Comparison of ENCODE assay signal across 19 cellular contexts in the genomic region with DNA sequence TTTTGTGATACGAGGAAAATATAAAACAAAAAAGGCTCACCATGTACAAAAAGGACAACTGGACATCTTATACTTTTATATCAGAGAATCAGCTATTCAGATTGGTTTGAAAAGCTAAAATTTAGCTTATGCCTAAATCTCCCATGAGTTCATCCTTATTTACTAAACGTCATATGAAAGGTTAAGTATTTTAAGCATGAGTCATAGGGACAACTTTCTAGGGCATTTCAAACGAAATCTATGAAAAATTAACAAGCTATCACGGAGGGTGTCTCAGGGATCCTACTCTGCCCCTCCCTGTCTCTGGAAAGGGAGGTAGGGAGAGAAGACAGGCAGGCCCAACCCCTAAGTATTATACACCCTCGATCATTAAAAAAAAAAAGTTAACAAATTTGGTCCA.
DNase-seq lines count a peak whose midpoint lies in the region; ATAC-seq, FAIRE-seq and TF ChIP-seq lines count a peak whose summit lies in the region.
"Had no signal": no experiment of that assay in that cellular context is flagged by ENCODE, and none has a peak within 500 bp of the region (broad histone marks: within the 10 kb centered on the region; RNA-seq: fewer than 3 reads in every experiment).

No MANE protein-coding gene starts in this region.

- H3K36me3 ChIP-seq in HepG2 (replicated peaks in 1 of 2; ENCODE audit: control insufficient read depth in 1 of 2, insufficient read depth in 2 of 2, low read length in 2 of 2) (no peaks in the 10 kb centered on the region), gastrocnemius medialis (no peaks in the 10 kb centered on the region)

- TF ChIP-seq EP300 in HepG2 (IDR thresholded peaks at IDR 0.05; ENCODE audit: low read depth in 2 of 2, low read length in 2 of 2) (peak in 1 of 2 experiments; percentile 74; a peak in 1 of 4 replicates), HepG2 (CRISPR knock-in tag; IDR thresholded peaks at IDR 0.05; ENCODE audit: borderline replicate concordance) (no peak)

- no peak overlapping the region for H3K4me3 ChIP-seq in epithelial cell of proximal tubule (ENCODE audit: low read depth, low read length)
- H3K4me3 ChIP-seq in HepG2 (replicated peaks in 1 of 3; ENCODE audit: insufficient read depth in 1 of 3, low read depth in 2 of 3, low read length in 3 of 3), result no peak overlapping the region
- no peak overlapping the region for H3K4me3 ChIP-seq in gastrocnemius medialis
- H3K4me3 ChIP-seq in lower leg skin (ENCODE audit: low read depth, poor library complexity, severe bottlenecking), result no peak overlapping the region
- H3K4me3 ChIP-seq: K562 had no signal

- ATAC-seq in HepG2, result 0 out of 3 replicates have a peak, but pooled peaks have one; percentile 17
- ATAC-seq in gastrocnemius medialis, result no peak
- no peak for ATAC-seq in sciatic nerve
- ATAC-seq: K562, PC-3 had no signal

- CTCF ChIA-PET in HepG2 (lab: Yijun Ruan, JAX; ENCODE audit: low intra/inter-chr PET ratio, low total read pairs), result no interaction called here

- no peaks in the 10 kb centered on the region for H3K79me2 ChIP-seq in HepG2 (ENCODE audit: insufficient read depth, low read length)

- TF ChIP-seq POLR2A in HepG2 (IDR thresholded peaks at IDR 0.05; ENCODE audit: insufficient read depth in 1 of 2, low read depth in 2 of 2, low read length in 2 of 2) (no peak), gastrocnemius medialis (IDR thresholded peaks at IDR 0.05) (no peak), lower leg skin (IDR thresholded peaks at IDR 0.05) (no peak)

- TF ChIP-seq CTCF in epithelial cell of proximal tubule (conservative IDR thresholded peaks at IDR 0.05; ENCODE audit: low read depth, low read length) (no peak), HepG2 (CRISPR knock-in tag; IDR thresholded peaks at IDR 0.05) (no peak), gastrocnemius medialis (IDR thresholded peaks at IDR 0.05 in 4 of 5, conservative IDR thresholded peaks at IDR 0.05 in 1 of 5) (no peak), lower leg skin (IDR thresholded peaks at IDR 0.05) (no peak)

- intact Hi-C loops in HepG2 (cut with micrococcal nuclease; ENCODE audit: unreplicated experiment), result no loop called here
- intact Hi-C loops in gastrocnemius medialis (cut with DNase I; ENCODE audit: low total_unique reads), result loop anchor here (10.0 kb wide), 1 partner anchor 357 kb away; no protein-coding TSS in a partner anchor
- intact Hi-C loops in lower leg skin (cut with DNase I; ENCODE audit: low total_unique reads), result no loop called here
- intact Hi-C loops in sciatic nerve (cut with DNase I), result no loop called here

- TF ChIP-seq RAD21 in HepG2 (CRISPR knock-in tag; IDR thresholded peaks at IDR 0.05), result no peak

- BruUV-seq in HepG2 (replicated peaks; lab: Mats Ljungman, UMichigan), result no TSS peak

- H3K27me3 ChIP-seq in HepG2 (ENCODE audit: control insufficient read depth in 1 of 2, insufficient read depth in 2 of 2, low read length in 2 of 2), result no peaks in the 10 kb centered on the region
- H3K27me3 ChIP-seq in gastrocnemius medialis, result no peaks in the 10 kb centered on the region

- in situ Hi-C loops in HepG2 (cut with HindIII; ENCODE audit: extremely low pct_ligation_motif_present, low pct_unique_long_range_greater_than_20kb) (no loop called here), gastrocnemius medialis (cut with MboI; ENCODE audit: low sequenced_read_pairs in 4 of 4) (no loop called here)

- H3K9me3 ChIP-seq in HepG2 (ENCODE audit: low read length) (no peaks in the 10 kb centered on the region), gastrocnemius medialis (no peaks in the 10 kb centered on the region)

- WGBS in HepG2 (ENCODE audit: low lambda C conversion rate), result 39% methylated on average over 5 of the region's 5 CpGs
- WGBS in lower leg skin, 2 donors, result 67 to 72% methylated on average over 5 of the region's 5 CpGs

- POLR2A ChIA-PET in HepG2 (lab: Yijun Ruan, JAX), result interaction anchor here (0.7 to 1.1 kb wide), 4 partner anchors 57 to 125 kb away, joined by 3 read pairs; no protein-coding TSS in a partner anchor

- H3K9ac ChIP-seq in HepG2 (ENCODE audit: insufficient read depth, low read depth, low read length), result no peak overlapping the region

- H3K4me1 ChIP-seq in HepG2 (ENCODE audit: insufficient read depth, low read length) (peaks cover 72% of the 10 kb centered on the region), gastrocnemius medialis (peaks cover 26 to 30% of the 10 kb centered on the region in 2 donors)

- H3K27ac ChIP-seq in HepG2 (ENCODE audit: extremely low read length, insufficient read depth, low read length), result no peak overlapping the region
- peak overlapping the region; percentile 79 to 86 (median 82) for H3K27ac ChIP-seq in gastrocnemius medialis
- H3K27ac ChIP-seq: RWPE1 had no signal

- no peaks in the 10 kb centered on the region for H4K20me1 ChIP-seq in HepG2 (ENCODE audit: insufficient read depth, low read length)

- H2AFZ ChIP-seq in HepG2 (ENCODE audit: low read length), result no peak overlapping the region

- DNase-seq in HK-2 (ENCODE audit: unreplicated experiment) (peak; percentile 4), epithelial cell of proximal tubule (ENCODE audit: low read depth) (peak; percentile 22), HepG2 (ENCODE audit: low spot score) (peak; percentile 36), gastrocnemius medialis (no peak), NCI-H146 (lab: John Stamatoyannopoulos, UW) (no peak), hypothalamus (lab: John Stamatoyannopoulos, UW) (no peak), lower leg skin (ENCODE audit: low spot score in 2 of 2) (no peak), sciatic nerve (ENCODE audit: low spot score) (no peak)
- DNase-seq: CD4-positive, alpha-beta memory T cell; DND-41; GF-D8; NCI-H1417 treated with DMSO at 0.1 percent for 48 hours; NCI-H2081; NCI-H774; PC-3 had no signal

- H3K4me2 ChIP-seq in HepG2 (ENCODE audit: low read depth, low read length), result no peak overlapping the region

- no peak for FAIRE-seq in HepG2 (lab: Jason Lieb, UNC)
- FAIRE-seq: GM12891, HTR-8/SVneo, K562 had no signal

TF ChIP-seq in HepG2, 621 proteins besides CTCF, POLR2A, EP300 and RAD21 (continues in another document):
- TF ChIP-seq PTBP1 (IDR thresholded peaks at IDR 0.05; ENCODE audit: low read depth, low read length, poor library complexity, severe bottlenecking), result no peak
- TF ChIP-seq FOXK1 (CRISPR knock-in tag; IDR thresholded peaks at IDR 0.05; ENCODE audit: borderline replicate concordance, low read depth), result no peak
- 0 out of 2 replicates have a peak, but pooled peaks have one; percentile 27 for TF ChIP-seq CEBPG (CRISPR knock-in tag; IDR thresholded peaks at IDR 0.05)
- no peak for TF ChIP-seq HNF4A (CRISPR knock-in tag; IDR thresholded peaks at IDR 0.05)
- peak; percentile 61 for TF ChIP-seq POGZ (CRISPR knock-in tag; IDR thresholded peaks at IDR 0.05)
- no peak for TF ChIP-seq AKAP8 (CRISPR knock-in tag; IDR thresholded peaks at IDR 0.05)
- peak; percentile 58; the same call in 1 of the 2 replicates for TF ChIP-seq AHDC1 (CRISPR knock-in tag; IDR thresholded peaks at IDR 0.05; ENCODE audit: borderline replicate concordance)
- no peak for TF ChIP-seq SSRP1 (CRISPR knock-in tag; IDR thresholded peaks at IDR 0.05)
- peak; percentile 55; the same call in 1 of the 2 replicates for TF ChIP-seq ATF1 (CRISPR knock-in tag; IDR thresholded peaks at IDR 0.05)
- no peak for TF ChIP-seq THAP11 (CRISPR knock-in tag; IDR thresholded peaks at IDR 0.05)
- no peak for TF ChIP-seq SRSF4 (IDR thresholded peaks at IDR 0.05; ENCODE audit: low read depth, low read length, poor library complexity, severe bottlenecking)
- TF ChIP-seq MIER3 (CRISPR knock-in tag; IDR thresholded peaks at IDR 0.05; ENCODE audit: borderline replicate concordance), result no peak
- TF ChIP-seq PITX1 (CRISPR knock-in tag; IDR thresholded peaks at IDR 0.05), result no peak
- TF ChIP-seq ZNF605 (CRISPR knock-in tag; IDR thresholded peaks at IDR 0.05), result no peak

Comparison
In these comparisons a context has a peak if more than half of its experiments do, and no peak if none do; other contexts are left out.
1. DNase-seq: peak in HK-2 (single experiment), epithelial cell of proximal tubule (single experiment) and HepG2 (single experiment); none in gastrocnemius medialis (0 of 2), NCI-H146 (single experiment), hypothalamus (0 of 51), lower leg skin (0 of 2) and sciatic nerve (single experiment).